15 cellular contexts compared by ENCODE assay signal in the genomic region with DNA sequence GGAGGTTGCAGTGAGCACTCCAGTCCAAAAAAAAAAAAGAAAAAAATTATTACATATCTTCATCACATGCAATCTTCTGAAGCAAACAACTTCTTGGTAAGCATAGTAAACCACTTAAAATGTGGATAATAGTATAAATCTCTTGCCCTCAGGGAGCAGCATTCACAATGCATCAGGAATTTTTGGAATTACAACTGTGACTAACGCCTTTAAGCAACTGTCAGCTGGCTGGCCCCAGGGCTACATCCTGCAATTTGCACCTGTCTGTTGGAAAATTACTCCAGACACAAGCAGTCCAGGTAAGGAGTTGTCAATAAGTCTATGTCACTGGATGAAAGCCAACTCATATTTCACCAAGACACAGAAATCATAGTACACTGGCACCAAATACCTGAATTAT. TPM values are rescaled to one million over a fixed set of nuclear protein-coding genes. Genes with fewer than 3 reads are reported as not detected.
DNase-seq lines count a peak whose midpoint lies in the region; ATAC-seq, FAIRE-seq and TF ChIP-seq lines count a peak whose summit lies in the region.
"Had no signal": no experiment of that assay in that cellular context is flagged by ENCODE, and none has a peak within 500 bp of the region (broad histone marks: within the 10 kb centered on the region; RNA-seq: fewer than 3 reads in every experiment).

No MANE protein-coding gene starts in this region.

- no peak for FAIRE-seq in urothelium cell line (lab: Jason Lieb, UNC)
- FAIRE-seq: GM18507, H54 had no signal

- H3K27ac ChIP-seq in duodenal mucosa (ENCODE audit: low read depth, low read length) (peak overlapping the region; percentile 79), osteoblast (ENCODE audit: low read depth, low read length) (no peak overlapping the region)

- H3K27me3 ChIP-seq in duodenal mucosa (ENCODE audit: control insufficient read depth in 1 of 2, insufficient read depth in 2 of 2, low read length in 2 of 2) (no peaks in the 10 kb centered on the region), osteoblast (ENCODE audit: insufficient read depth, low read length) (no peaks in the 10 kb centered on the region)

- DNase-seq in ELF-1 (ENCODE audit: low read depth, low spot score): peak; percentile 77
- DNase-seq in NCI-H345 (lab: John Stamatoyannopoulos, UW): peak; percentile 35
- peak; percentile 69 for DNase-seq in osteoblast (ENCODE audit: insufficient read length, low spot score, missing footprints)
- DNase-seq in GM20000 (ENCODE audit: low spot score): no peak
- no peak for DNase-seq in urothelium cell line (ENCODE audit: low spot score)
- DNase-seq in HK-2 (ENCODE audit: unreplicated experiment): no peak
- DNase-seq: dorsolateral prefrontal cortex; GF-D8; NCI-H446 treated with DMSO at 0.1 percent for 48 hours; stimulated activated naive CD4-positive, alpha-beta T cell had no signal

- H3K79me2 ChIP-seq in osteoblast (ENCODE audit: insufficient read depth, low read length): no peaks in the 10 kb centered on the region

- peak overlapping the region; percentile 20 to 74 for H3K9ac ChIP-seq in duodenal mucosa (ENCODE audit: low read depth in 1 of 2, low read length in 2 of 2)

- no peak overlapping the region for H2AFZ ChIP-seq in osteoblast (ENCODE audit: low read length)

- ATAC-seq in HG03520 (IDR thresholded peaks at IDR 0.05; ENCODE audit: unreplicated experiment): no peak

- H3K4me3 ChIP-seq in duodenal mucosa (ENCODE audit: low read depth in 1 of 2, low read length in 2 of 2) (peak overlapping the region; percentile 24 to 58), osteoblast (ENCODE audit: insufficient read depth, low read length) (no peak overlapping the region)

- TF ChIP-seq CTCF in osteoblast (IDR thresholded peaks at IDR 0.05; ENCODE audit: extremely low read depth, low read depth, low read length) (no peak), GM20000 (IDR thresholded peaks at IDR 0.05; ENCODE audit: extremely low read depth, missing control alignments) (no peak)

- no peak overlapping the region for H3K4me2 ChIP-seq in osteoblast (ENCODE audit: insufficient read depth, low read length)

- peaks cover 52 to 53% of the 10 kb centered on the region in 2 donors for H3K4me1 ChIP-seq in duodenal mucosa (ENCODE audit: control insufficient read depth in 1 of 2, insufficient read depth in 2 of 2, low read length in 2 of 2)
- peaks cover 38% of the 10 kb centered on the region for H3K4me1 ChIP-seq in osteoblast (ENCODE audit: insufficient read depth, low read length)

- H3K9me3 ChIP-seq in duodenal mucosa (ENCODE audit: control insufficient read depth in 1 of 2, low read length in 2 of 2) (no peaks in the 10 kb centered on the region), osteoblast (ENCODE audit: low read depth, low read length) (no peaks in the 10 kb centered on the region)

- H3K36me3 ChIP-seq in duodenal mucosa (ENCODE audit: control insufficient read depth in 1 of 2, insufficient read depth in 2 of 2, low read length in 2 of 2) (no peaks in the 10 kb centered on the region), osteoblast (ENCODE audit: insufficient read depth, low read length) (no peaks in the 10 kb centered on the region)

- H4K20me1 ChIP-seq in osteoblast (ENCODE audit: insufficient read depth, low read length): no peaks in the 10 kb centered on the region

RNA-seq across cellular contexts. Expression of gene SLC7A7, which starts 5.5 kb away (rescaled TPM):
- 4.3 and 4.7 TPM in 2 replicates for total RNA-seq in osteoblast
- total RNA-seq: activated T-helper 1 cell treated with anti-CD3 and anti-CD28 coated beads, Interleukin-12 subunit alpha, Interleukin-12 subunit beta, Interleukin-2, Interleukin-4 antibody, amounts not matched to agents 30 ng/mL and 10 ng/mL and 1 ng/mL, durations not matched to agents 14 hours and 24 hours and 36 hours had no signal

RNA-seq across cellular contexts. Expression of gene MRPL52, which starts 9.0 kb away (rescaled TPM):
- 20.3 and 31.5 TPM in 2 replicates for total RNA-seq in osteoblast

RNA-seq across cellular contexts. Expression of gene MMP14, which starts 15.7 kb away (rescaled TPM):
- total RNA-seq in osteoblast: 580 and 649 TPM in 2 replicates

RNA-seq across cellular contexts. Expression of gene LRP10, which starts 50.8 kb away (rescaled TPM):
- total RNA-seq in osteoblast: 147 and 164 TPM in 2 replicates

RNA-seq across cellular contexts. Expression of gene OXA1L, which starts 54.2 kb away (rescaled TPM):
- 55.0 and 62.8 TPM in 2 replicates for total RNA-seq in osteoblast

Comparison
In these comparisons a context has a peak if more than half of its experiments do, and no peak if none do; other contexts are left out.
1. DNase-seq: peak in ELF-1 (single experiment), NCI-H345 (single experiment) and osteoblast (single experiment); none in GM20000 (single experiment), urothelium cell line (single experiment) and HK-2 (single experiment).